In genomic region chr3:170923553-170923952, GRCh38 we compare ENCODE assay signal across 1 cellular context.
DNase-seq lines count a peak whose midpoint lies in the region; ATAC-seq lines count a peak whose summit lies in the region.
"Not testable (repeated sequence)": the region's sequence is repeated elsewhere in the genome, so short reads cannot be mapped to it uniquely, and the experiment has no call there.

No MANE protein-coding gene starts in this region.

- peak; percentile 46 for ATAC-seq in stimulated activated naive CD8-positive, alpha-beta T cell treated with anti-CD3 and anti-CD28 coated beads, Interleukin-15, amount 100 ng/mL, for 72 hours

- not testable (repeated sequence) for H3K4me3 Mint-ChIP-seq in stimulated activated naive CD8-positive, alpha-beta T cell treated with anti-CD3 and anti-CD28 coated beads, Interleukin-15, amount 100 ng/mL, for 72 hours

- not testable (repeated sequence) for H3K4me1 Mint-ChIP-seq in stimulated activated naive CD8-positive, alpha-beta T cell treated with anti-CD3 and anti-CD28 coated beads, Interleukin-15, amount 100 ng/mL, for 72 hours

- not testable (repeated sequence) for H3K27ac Mint-ChIP-seq in stimulated activated naive CD8-positive, alpha-beta T cell treated with anti-CD3 and anti-CD28 coated beads, Interleukin-15, amount 100 ng/mL, for 72 hours

- peaks cover 13% of the 10 kb centered on the region for H3K27me3 Mint-ChIP-seq in stimulated activated naive CD8-positive, alpha-beta T cell treated with anti-CD3 and anti-CD28 coated beads, Interleukin-15, amount 100 ng/mL, for 72 hours

- H3K9me3 Mint-ChIP-seq in stimulated activated naive CD8-positive, alpha-beta T cell treated with anti-CD3 and anti-CD28 coated beads, Interleukin-15, amount 100 ng/mL, for 72 hours: peaks cover 37 to 39% of the 10 kb centered on the region in 2 donors

- DNase-seq in stimulated activated naive CD8-positive, alpha-beta T cell treated with anti-CD3 and anti-CD28 coated beads, Interleukin-15, amount 100 ng/mL, for 72 hours: not testable (repeated sequence)
